In genomic region chr15:48644827-48645557, GRCh38 we compare ENCODE assay signal across 8 cellular contexts. TPM values are rescaled to one million over a fixed set of nuclear protein-coding genes. Genes with fewer than 3 reads are reported as not detected.
DNase-seq lines count a peak whose midpoint lies in the region; ATAC-seq and TF ChIP-seq lines count a peak whose summit lies in the region.

No MANE protein-coding gene starts in this region.

- peak; percentile 67 for DNase-seq in EL
- peak; percentile 14 for DNase-seq in activated CD8-positive, alpha-beta T cell treated with anti-CD3 and anti-CD28 coated beads for 36 hours
- DNase-seq in glomerular visceral epithelial cell (ENCODE audit: extremely low spot score) = peak; percentile 64
- no peak for DNase-seq in stimulated activated naive CD4-positive, alpha-beta T cell (lab: John Stamatoyannopoulos, UW)
- DNase-seq in SHP77 treated with DMSO at 0.1 percent for 48 hours (lab: John Stamatoyannopoulos, UW) = no peak

- ATAC-seq in GM19452 (IDR thresholded peaks at IDR 0.05; ENCODE audit: unreplicated experiment) (peak; percentile 45), HG03432 (IDR thresholded peaks at IDR 0.05; ENCODE audit: unreplicated experiment) (peak; percentile 52)
- ATAC-seq in activated CD8-positive, alpha-beta T cell treated with anti-CD3 and anti-CD28 coated beads for 36 hours = peak; percentile 32

- H2AFZ ChIP-seq in neuron (ENCODE audit: low read depth, low read length) = peak overlapping the region; percentile 99

- CTCF ChIA-PET in activated CD8-positive, alpha-beta T cell treated with anti-CD3 and anti-CD28 coated beads for 36 hours (lab: Charles Lee) = no interaction called here

- no peaks in the 10 kb centered on the region for H3K36me3 ChIP-seq in neuron (ENCODE audit: insufficient read depth, low read length)

- POLR2A ChIA-PET in activated CD8-positive, alpha-beta T cell treated with anti-CD3 and anti-CD28 coated beads for 36 hours (lab: Charles Lee) = interaction anchor here (0.6 kb wide), 1 partner anchor 303 kb away, joined by 3 read pairs; no protein-coding TSS in a partner anchor

- no peaks in the 10 kb centered on the region for H3K36me3 Mint-ChIP-seq in activated CD8-positive, alpha-beta T cell treated with anti-CD3 and anti-CD28 coated beads for 36 hours (ENCODE audit: low read depth)

- no peak overlapping the region for H3K4me3 Mint-ChIP-seq in activated CD8-positive, alpha-beta T cell treated with anti-CD3 and anti-CD28 coated beads for 36 hours

- peaks cover 28% of the 10 kb centered on the region for H3K27me3 Mint-ChIP-seq in activated CD8-positive, alpha-beta T cell treated with anti-CD3 and anti-CD28 coated beads for 36 hours

- H3K9me3 Mint-ChIP-seq in activated CD8-positive, alpha-beta T cell treated with anti-CD3 and anti-CD28 coated beads for 36 hours = no peaks in the 10 kb centered on the region

- peaks cover 24% of the 10 kb centered on the region for H3K4me1 ChIP-seq in neuron (ENCODE audit: insufficient read depth, low read length)

- H3K27ac Mint-ChIP-seq in activated CD8-positive, alpha-beta T cell treated with anti-CD3 and anti-CD28 coated beads for 36 hours = no peak overlapping the region

- no peaks in the 10 kb centered on the region for H3K9me3 ChIP-seq in neuron (ENCODE audit: low read length)

- no peak for TF ChIP-seq CTCF in activated CD8-positive, alpha-beta T cell treated with anti-CD3 and anti-CD28 coated beads for 36 hours (IDR thresholded peaks at IDR 0.05)

- peak overlapping the region; percentile 76 for H3K4me3 ChIP-seq in neuron (ENCODE audit: low read length)

- H3K4me1 Mint-ChIP-seq in activated CD8-positive, alpha-beta T cell treated with anti-CD3 and anti-CD28 coated beads for 36 hours (ENCODE audit: low read depth) = peaks cover 4% of the 10 kb centered on the region

- no peaks in the 10 kb centered on the region for H3K27me3 ChIP-seq in neuron (ENCODE audit: insufficient read depth, low read length)

- intact Hi-C loops in activated CD8-positive, alpha-beta T cell treated with anti-CD3 and anti-CD28 coated beads for 36 hours (cut with micrococcal nuclease) = no loop called here

RNA-seq across cellular contexts. Expression of gene FBN1, which starts 0.5 kb away (rescaled TPM):
- under 1 TPM; 0.38 to 0.49 TPM for total RNA-seq in activated CD8-positive, alpha-beta T cell treated with anti-CD3 and anti-CD28 coated beads for 36 hours

Comparison
In these comparisons a context has a peak if more than half of its experiments do, and no peak if none do; other contexts are left out.
1. DNase-seq: peak in EL (single experiment), activated CD8-positive, alpha-beta T cell treated with anti-CD3 and anti-CD28 coated beads for 36 hours (single experiment) and glomerular visceral epithelial cell (single experiment); none in stimulated activated naive CD4-positive, alpha-beta T cell (0 of 6) and SHP77 treated with DMSO at 0.1 percent for 48 hours (single experiment).
2. Peak in every context shown above with its lines, with median percentiles within 50 percentile points of each other: ATAC-seq.